Comparison of ENCODE assay signal across 1 cellular context in genomic region chr2:238238766-238239551, GRCh38.
TF ChIP-seq lines count a peak whose summit lies in the region.

No MANE protein-coding gene starts in this region.

TF ChIP-seq in HepG2, 621 proteins besides CTCF, POLR2A, EP300 and RAD21 (continued from another document and continues in another):
- peak; percentile 99 for TF ChIP-seq ZNF280B (CRISPR knock-in tag; IDR thresholded peaks at IDR 0.05; ENCODE audit: borderline replicate concordance)
- peak; percentile 62; the same call in 1 of the 2 replicates for TF ChIP-seq ONECUT2 (CRISPR knock-in tag; IDR thresholded peaks at IDR 0.05)
- TF ChIP-seq ZNF282 (IDR thresholded peaks at IDR 0.05; ENCODE audit: partially characterized antibody), result no peak
- TF ChIP-seq ZNF710 (CRISPR knock-in tag; IDR thresholded peaks at IDR 0.05; ENCODE audit: borderline replicate concordance), result peak; percentile 77
- no peak for TF ChIP-seq ZBTB40 (IDR thresholded peaks at IDR 0.05)
- TF ChIP-seq ZBTB40 (CRISPR knock-in tag; IDR thresholded peaks at IDR 0.05), result peak; percentile 96
- TF ChIP-seq ZNF564 (CRISPR knock-in tag; IDR thresholded peaks at IDR 0.05), result peak; percentile 81
- peak; percentile 99 for TF ChIP-seq ZNF773 (CRISPR knock-in tag; IDR thresholded peaks at IDR 0.05; ENCODE audit: borderline replicate concordance)
- TF ChIP-seq ZC3H4 (CRISPR knock-in tag; IDR thresholded peaks at IDR 0.05; ENCODE audit: borderline replicate concordance), result peak; percentile 59; the same call in 1 of the 2 replicates
- peak; percentile 24; the same call in 1 of the 2 replicates for TF ChIP-seq PHF21A (CRISPR knock-in tag; IDR thresholded peaks at IDR 0.05)
- peak; percentile 98 for TF ChIP-seq ZNF709 (CRISPR knock-in tag; IDR thresholded peaks at IDR 0.05)
- peak; percentile 97; the same call in 1 of the 2 replicates for TF ChIP-seq ZNF772 (CRISPR knock-in tag; IDR thresholded peaks at IDR 0.05)
- peak; percentile 96 for TF ChIP-seq ZNF703 (CRISPR knock-in tag; IDR thresholded peaks at IDR 0.05; ENCODE audit: borderline replicate concordance)
- TF ChIP-seq ZNF598 (CRISPR knock-in tag; IDR thresholded peaks at IDR 0.05; ENCODE audit: borderline replicate concordance), result peak; percentile 96; the same call in 1 of the 2 replicates
- TF ChIP-seq ZNF687 (CRISPR knock-in tag; IDR thresholded peaks at IDR 0.05), result peak; percentile 99
- TF ChIP-seq DDIT3 (CRISPR knock-in tag; IDR thresholded peaks at IDR 0.05), result no peak
- no peak for TF ChIP-seq ATF1 (CRISPR knock-in tag; IDR thresholded peaks at IDR 0.05)
- TF ChIP-seq DR1 (CRISPR knock-in tag; IDR thresholded peaks at IDR 0.05), result peak; percentile 87
- no peak for TF ChIP-seq TCF12 (IDR thresholded peaks at IDR 0.05)
- peak; percentile 64; the same call in 1 of the 2 replicates for TF ChIP-seq TCF12 (CRISPR knock-in tag; IDR thresholded peaks at IDR 0.05)
- peak; percentile 97 for TF ChIP-seq ZNF451 (CRISPR knock-in tag; IDR thresholded peaks at IDR 0.05)
- TF ChIP-seq ZBTB46 (CRISPR knock-in tag; IDR thresholded peaks at IDR 0.05; ENCODE audit: borderline replicate concordance), result no peak
- no peak for TF ChIP-seq U2AF1 (optimal IDR thresholded peaks at IDR 0.05; ENCODE audit: low read depth, low read length)
- no peak for TF ChIP-seq ZNF460 (CRISPR knock-in tag; IDR thresholded peaks at IDR 0.05; ENCODE audit: borderline replicate concordance)
- peak; percentile 99 for TF ChIP-seq AHR (CRISPR knock-in tag; IDR thresholded peaks at IDR 0.05)
- TF ChIP-seq CREBL2 (CRISPR knock-in tag; IDR thresholded peaks at IDR 0.05; ENCODE audit: borderline replicate concordance), result peak; percentile 99; the same call in 1 of the 2 replicates
- TF ChIP-seq FOXM1 (CRISPR knock-in tag; IDR thresholded peaks at IDR 0.05), result peak; percentile 96
- peak; percentile 73; the same call in 1 of the 2 replicates for TF ChIP-seq ZNF816 (CRISPR knock-in tag; IDR thresholded peaks at IDR 0.05; ENCODE audit: borderline replicate concordance)
- TF ChIP-seq ZNF34 (CRISPR knock-in tag; IDR thresholded peaks at IDR 0.05; ENCODE audit: borderline replicate concordance), result no peak
- TF ChIP-seq ZFP36L1 (CRISPR knock-in tag; IDR thresholded peaks at IDR 0.05), result peak; percentile 86; the same call in 1 of the 2 replicates
- TF ChIP-seq AHDC1 (CRISPR knock-in tag; IDR thresholded peaks at IDR 0.05; ENCODE audit: borderline replicate concordance), result peak; percentile 65; the same call in 1 of the 2 replicates
